ENCODE assay signal across 10 cellular contexts in genomic region chr16:10145636-10146035, GRCh38. TPM values are rescaled to one million over a fixed set of nuclear protein-coding genes. Genes with fewer than 3 reads are reported as not detected.
"Had no signal": no experiment of that assay in that cellular context is flagged by ENCODE, and none has a peak within 500 bp of the region (broad histone marks: within the 10 kb centered on the region; RNA-seq: fewer than 3 reads in every experiment).

No MANE protein-coding gene starts in this region.

- H3K4me2 ChIP-seq: KMS-11 had no signal

- H3K9ac ChIP-seq: KMS-11 had no signal

- H3K27ac ChIP-seq: HL-60, KMS-11 had no signal

- DNase-seq: IMR-90, KBM-7, KG1 had no signal

- ATAC-seq: HepG2 had no signal

- FAIRE-seq: HepG2, HTR-8/SVneo had no signal

RNA-seq across cellular contexts. Expression of gene GRIN2A, which starts 36.6 kb away (rescaled TPM):
- total RNA-seq: HepG2, HT-29, HT1080 had no signal
- polyA plus RNA-seq: HepG2, IgD-negative memory B cell, IMR-90 had no signal
